ENCODE assay signal across 8 cellular contexts in genomic region chr19:43575156-43575950, GRCh38. TPM values are rescaled to one million over a fixed set of nuclear protein-coding genes. Genes with fewer than 3 reads are reported as not detected.
DNase-seq lines count a peak whose midpoint lies in the region; ATAC-seq and TF ChIP-seq lines count a peak whose summit lies in the region.

Gene PINLYP (plus strand): TSS chr19:43575801. CDS start chr19:43577192, 1,391 bp downstream.
A gene with protein sequence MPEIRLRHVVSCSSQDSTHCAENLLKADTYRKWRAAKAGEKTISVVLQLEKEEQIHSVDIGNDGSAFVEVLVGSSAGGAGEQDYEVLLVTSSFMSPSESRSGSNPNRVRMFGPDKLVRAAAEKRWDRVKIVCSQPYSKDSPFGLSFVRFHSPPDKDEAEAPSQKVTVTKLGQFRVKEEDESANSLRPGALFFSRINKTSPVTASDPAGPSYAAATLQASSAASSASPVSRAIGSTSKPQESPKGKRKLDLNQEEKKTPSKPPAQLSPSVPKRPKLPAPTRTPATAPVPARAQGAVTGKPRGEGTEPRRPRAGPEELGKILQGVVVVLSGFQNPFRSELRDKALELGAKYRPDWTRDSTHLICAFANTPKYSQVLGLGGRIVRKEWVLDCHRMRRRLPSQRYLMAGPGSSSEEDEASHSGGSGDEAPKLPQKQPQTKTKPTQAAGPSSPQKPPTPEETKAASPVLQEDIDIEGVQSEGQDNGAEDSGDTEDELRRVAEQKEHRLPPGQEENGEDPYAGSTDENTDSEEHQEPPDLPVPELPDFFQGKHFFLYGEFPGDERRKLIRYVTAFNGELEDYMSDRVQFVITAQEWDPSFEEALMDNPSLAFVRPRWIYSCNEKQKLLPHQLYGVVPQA (minus strand): TSS chr19:43575527. CDS start chr19:43575458, 69 bp downstream.

- H3K4me3 ChIP-seq in duodenal mucosa (ENCODE audit: low read depth in 1 of 2, low read length in 2 of 2) (peak within 1 kb of the TSS; percentile 95 to 100), lower leg skin (ENCODE audit: low read depth, poor library complexity, severe bottlenecking) (peak within 1 kb of the TSS; percentile 65)

- POLR2A ChIA-PET in activated CD4-positive, alpha-beta memory T cell treated with anti-CD3 and anti-CD28 coated beads, Interleukin-2, amount 10 ng/mL, durations not matched to agents 7 days and 5 days (lab: Charles Lee) = interaction anchor here (1.0 to 3.0 kb wide), 8 partner anchors 9 to 49 kb away, joined by 3 to 57 read pairs (median 7); partner anchors contain the start of genes IRGQ, ZNF575 and ZNF576

- peak within 1 kb of the TSS; percentile 95 to 98 (median 97) for H3K27ac Mint-ChIP-seq in CD14-positive monocyte
- peak within 1 kb of the TSS; percentile 87 for H3K27ac Mint-ChIP-seq in activated CD4-positive, alpha-beta memory T cell treated with anti-CD3 and anti-CD28 coated beads, Interleukin-2, amount 10 ng/mL, durations not matched to agents 7 days and 5 days

- 0 to 1% methylated on average over 46 to 50 of the region's 51 CpGs for WGBS in lower leg skin, 2 donors

- CTCF ChIA-PET in activated CD4-positive, alpha-beta memory T cell treated with anti-CD3 and anti-CD28 coated beads, Interleukin-2, amount 10 ng/mL, durations not matched to agents 7 days and 5 days (lab: Charles Lee) = interaction anchor here (0.6 to 9.6 kb wide), 6 partner anchors 18 to 1866 kb away, joined by 3 to 95 read pairs (median 4); partner anchors contain the start of genes IRGQ and ZNF576

- peaks cover 0 to 4% (median 0%) of the 10 kb centered on the region in 3 donors for H3K27me3 Mint-ChIP-seq in CD14-positive monocyte (ENCODE audit: low read depth in 3 of 3)
- peaks cover 3% of the 10 kb centered on the region for H3K27me3 Mint-ChIP-seq in activated CD4-positive, alpha-beta memory T cell treated with anti-CD3 and anti-CD28 coated beads, Interleukin-2, amount 10 ng/mL, durations not matched to agents 7 days and 5 days

- H3K27ac ChIP-seq in duodenal mucosa (ENCODE audit: low read depth, low read length) = no peak within 1 kb of the TSS

- intact Hi-C loops in CD14-positive monocyte (cut with micrococcal nuclease) = loop anchor here (1.0 kb wide), 1 partner anchor 21 kb away; the partner anchor contains the start of genes IRGQ (in 2 of the 2) and ZNF576 (in 2 of the 2)
- intact Hi-C loops in lower leg skin (cut with DNase I; ENCODE audit: low total_unique reads) = no loop called here

- H3K9me3 Mint-ChIP-seq in CD14-positive monocyte = no peaks in the 10 kb centered on the region
- no peaks in the 10 kb centered on the region for H3K9me3 Mint-ChIP-seq in activated CD4-positive, alpha-beta memory T cell treated with anti-CD3 and anti-CD28 coated beads, Interleukin-2, amount 10 ng/mL, durations not matched to agents 7 days and 5 days

- ATAC-seq in GM19397 (IDR thresholded peaks at IDR 0.05; ENCODE audit: unreplicated experiment) = peak; percentile 96
- ATAC-seq in HG03571 (IDR thresholded peaks at IDR 0.05; ENCODE audit: unreplicated experiment) = peak; percentile 90

- peaks cover 10 to 22% of the 10 kb centered on the region in 2 donors for H3K36me3 Mint-ChIP-seq in CD14-positive monocyte
- H3K36me3 Mint-ChIP-seq in activated CD4-positive, alpha-beta memory T cell treated with anti-CD3 and anti-CD28 coated beads, Interleukin-2, amount 10 ng/mL, durations not matched to agents 7 days and 5 days (ENCODE audit: low read depth) = peaks cover 14% of the 10 kb centered on the region

- peak within 1 kb of the TSS; percentile 93 to 97 for H3K9ac ChIP-seq in duodenal mucosa (ENCODE audit: low read depth in 1 of 2, low read length in 2 of 2)

- peaks cover 0 to 6% of the 10 kb centered on the region in 2 donors for H3K36me3 ChIP-seq in duodenal mucosa (ENCODE audit: control insufficient read depth in 1 of 2, insufficient read depth in 2 of 2, low read length in 2 of 2)

- no peaks in the 10 kb centered on the region for H3K27me3 ChIP-seq in duodenal mucosa (ENCODE audit: control insufficient read depth in 1 of 2, insufficient read depth in 2 of 2, low read length in 2 of 2)

- peak; percentile 99 for DNase-seq in CD14-positive monocyte (ENCODE audit: low spot score)
- peak; percentile 100 for DNase-seq in NCI-H82 (lab: John Stamatoyannopoulos, UW)
- DNase-seq in activated CD4-positive, alpha-beta memory T cell treated with anti-CD3 and anti-CD28 coated beads, Interleukin-2, amount 10 ng/mL, durations not matched to agents 7 days and 5 days = peak; percentile 98
- peak; percentile 97 to 99 for DNase-seq in lower leg skin (ENCODE audit: low spot score in 2 of 2)
- DNase-seq in stimulated activated CD4-positive, alpha-beta T cell treated with anti-CD3 and anti-CD28 coated beads, Interleukin-4, amount 100 ng/mL, for 48 hours (ENCODE audit: low read depth in 2 of 2) = peak; percentile 92 to 96

- peak within 1 kb of the TSS; percentile 87 to 96 for H3K4me3 Mint-ChIP-seq in CD14-positive monocyte
- H3K4me3 Mint-ChIP-seq in activated CD4-positive, alpha-beta memory T cell treated with anti-CD3 and anti-CD28 coated beads, Interleukin-2, amount 10 ng/mL, durations not matched to agents 7 days and 5 days = peak within 1 kb of the TSS; percentile 95

- TF ChIP-seq CTCF in CD14-positive monocyte (IDR thresholded peaks at IDR 0.05) (no peak), lower leg skin (IDR thresholded peaks at IDR 0.05) (no peak)

- no peaks in the 10 kb centered on the region for H3K9me3 ChIP-seq in duodenal mucosa (ENCODE audit: control insufficient read depth in 1 of 2, low read length in 2 of 2)

- peaks cover 33% of the 10 kb centered on the region for H3K4me1 Mint-ChIP-seq in CD14-positive monocyte
- H3K4me1 Mint-ChIP-seq in activated CD4-positive, alpha-beta memory T cell treated with anti-CD3 and anti-CD28 coated beads, Interleukin-2, amount 10 ng/mL, durations not matched to agents 7 days and 5 days = peaks cover 43% of the 10 kb centered on the region

- peaks cover 6 to 14% of the 10 kb centered on the region in 2 donors for H3K4me1 ChIP-seq in duodenal mucosa (ENCODE audit: control insufficient read depth in 1 of 2, insufficient read depth in 2 of 2, low read length in 2 of 2)

- TF ChIP-seq POLR2A in lower leg skin (IDR thresholded peaks at IDR 0.05) = no peak

RNA-seq across cellular contexts. Expression of gene PINLYP, which starts in this region (rescaled TPM):
- polyA plus RNA-seq in CD14-positive monocyte = 1 to 10 TPM in 1 of 2 donors, under 1 TPM in 1; 0.93 to 1.3 TPM
- 1 to 10 TPM; 3.7 to 4.4 TPM for total RNA-seq in activated CD4-positive, alpha-beta memory T cell treated with anti-CD3 and anti-CD28 coated beads, Interleukin-2, amount 10 ng/mL, durations not matched to agents 7 days and 5 days
- total RNA-seq in lower leg skin = 10 to 100 TPM in 1 of 4 donors, 1 to 10 TPM in 2, under 1 TPM in 1; 0.99 to 16.4 (median 3.1) TPM

RNA-seq across cellular contexts. Expression of the second gene that starts in this region (rescaled TPM):
- 10 to 100 TPM; 13.1 to 19.3 TPM for polyA plus RNA-seq in CD14-positive monocyte
- total RNA-seq in activated CD4-positive, alpha-beta memory T cell treated with anti-CD3 and anti-CD28 coated beads, Interleukin-2, amount 10 ng/mL, durations not matched to agents 7 days and 5 days = 10 to 100 TPM; 42.5 to 46.1 TPM
- 10 to 100 TPM; 27.9 to 37.6 (median 31.5) TPM for total RNA-seq in lower leg skin
